3 cellular contexts compared by ENCODE assay signal in genomic region chr6:1600063-1600763, GRCh38.
A peak's percentile ranks its signal among the peaks of the same experiment; 100 is the strongest.
TF ChIP-seq lines count a peak whose summit lies in the region.

No MANE protein-coding gene starts in this region.

TF ChIP-seq in HEK293, 187 proteins besides CTCF, POLR2A, EP300 and RAD21 (continues in another document):
- TF ChIP-seq ZNF544 (tag by site-specific recombination; IDR thresholded peaks at IDR 0.05) (no peak), SALL2 (tag by site-specific recombination; IDR thresholded peaks at IDR 0.05; ENCODE audit: borderline replicate concordance) (no peak), TCF7L2 (IDR thresholded peaks at IDR 0.05; ENCODE audit: borderline replicate concordance, low read depth, low read length) (peak; percentile 53; the same call in 1 of the 2 replicates), ZSCAN5A (tag by site-specific recombination; IDR thresholded peaks at IDR 0.05) (no peak), ZNF488 (tag by site-specific recombination; IDR thresholded peaks at IDR 0.05) (no peak), ZNF843 (tag by site-specific recombination; IDR thresholded peaks at IDR 0.05) (0 out of 2 replicates have a peak, but pooled peaks have one; percentile 20), ZNF48 (tag by site-specific recombination; IDR thresholded peaks at IDR 0.05) (no peak), INSM2 (tag by site-specific recombination; IDR thresholded peaks at IDR 0.05) (no peak), KLF8 (tag by site-specific recombination; IDR thresholded peaks at IDR 0.05) (no peak), ZNF449 (tag by site-specific recombination; IDR thresholded peaks at IDR 0.05) (peak; percentile 94), ZXDB (tag by site-specific recombination; IDR thresholded peaks at IDR 0.05) (no peak), ZNF335 (tag by site-specific recombination; conservative IDR thresholded peaks at IDR 0.05) (peak; percentile 55)

TF ChIP-seq in SK-N-SH, 30 proteins besides CTCF, POLR2A, EP300 and RAD21:
- no peak for TF ChIP-seq CHD2 (IDR thresholded peaks at IDR 0.05; ENCODE audit: low read length, partially characterized antibody)
- no peak for TF ChIP-seq ELF1 (IDR thresholded peaks at IDR 0.05)
- peak; percentile 48 for TF ChIP-seq GATA2 (CRISPR knock-in tag; IDR thresholded peaks at IDR 0.05)
- TF ChIP-seq NRF1 (IDR thresholded peaks at IDR 0.05; ENCODE audit: low read depth, low read length) = no peak
- no peak for TF ChIP-seq TEAD4 (IDR thresholded peaks at IDR 0.05; ENCODE audit: borderline replicate concordance, insufficient read depth)
TF ChIP-seq in SK-N-SH: peak in this region for 1.

TF ChIP-seq in H1, 55 proteins besides CTCF, POLR2A, EP300 and RAD21:
- TF ChIP-seq ZNF274 (IDR thresholded peaks at IDR 0.05; ENCODE audit: borderline replicate concordance, extremely low read depth, low read length) (no peak), CHD2 (IDR thresholded peaks at IDR 0.05; ENCODE audit: low read length) (no peak), GABPA (IDR thresholded peaks at IDR 0.05; ENCODE audit: borderline replicate concordance, insufficient read depth, low read length) (no peak), CEBPB (IDR thresholded peaks at IDR 0.05; ENCODE audit: low read depth, low read length) (no peak), KDM1A (IDR thresholded peaks at IDR 0.05; ENCODE audit: borderline replicate concordance, low read length) (no peak), KDM4A (IDR thresholded peaks at IDR 0.05; ENCODE audit: low read depth, low read length, severe bottlenecking) (no peak), YY1 (IDR thresholded peaks at IDR 0.05; ENCODE audit: low read depth, low read length) (no peak), MAFK (IDR thresholded peaks at IDR 0.05; ENCODE audit: low read depth, low read length) (no peak), JUN (IDR thresholded peaks at IDR 0.05; ENCODE audit: low read depth, low read length) (no peak), KDM5A (IDR thresholded peaks at IDR 0.05; ENCODE audit: low read length) (no peak)
